In the genomic region with DNA sequence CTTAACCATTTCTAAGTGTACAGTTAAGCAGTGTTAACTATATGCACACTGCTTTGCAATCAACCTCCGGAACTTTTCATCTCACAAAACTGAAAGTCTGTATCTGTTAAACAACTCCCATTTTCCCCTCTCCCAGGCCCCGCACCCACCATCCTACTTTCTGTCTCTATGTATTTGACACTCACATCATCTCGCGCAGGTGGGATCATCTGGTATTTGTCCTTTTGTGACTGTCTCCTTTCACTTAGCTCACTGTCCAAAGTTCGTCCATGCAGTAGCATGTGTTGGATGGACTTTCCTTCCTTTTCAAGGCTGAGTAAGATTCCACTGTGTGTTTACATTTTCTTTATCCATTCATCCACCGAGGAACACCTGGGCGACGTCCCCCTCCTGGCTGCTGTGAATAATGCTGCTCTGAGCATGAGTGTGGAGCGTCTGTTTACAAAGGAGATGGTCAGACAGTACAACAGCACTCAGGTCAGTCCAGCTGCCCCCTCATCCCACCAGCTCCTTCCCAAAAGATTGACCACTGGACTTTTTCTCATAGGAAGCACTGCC, we compare ENCODE assay signal across 1 cellular context.
TF ChIP-seq lines count a peak whose summit lies in the region.

No MANE protein-coding gene starts in this region.

TF ChIP-seq in HepG2, 621 proteins besides CTCF, POLR2A, EP300 and RAD21 (continued from another document and continues in another):
- TF ChIP-seq, protein P1, sequence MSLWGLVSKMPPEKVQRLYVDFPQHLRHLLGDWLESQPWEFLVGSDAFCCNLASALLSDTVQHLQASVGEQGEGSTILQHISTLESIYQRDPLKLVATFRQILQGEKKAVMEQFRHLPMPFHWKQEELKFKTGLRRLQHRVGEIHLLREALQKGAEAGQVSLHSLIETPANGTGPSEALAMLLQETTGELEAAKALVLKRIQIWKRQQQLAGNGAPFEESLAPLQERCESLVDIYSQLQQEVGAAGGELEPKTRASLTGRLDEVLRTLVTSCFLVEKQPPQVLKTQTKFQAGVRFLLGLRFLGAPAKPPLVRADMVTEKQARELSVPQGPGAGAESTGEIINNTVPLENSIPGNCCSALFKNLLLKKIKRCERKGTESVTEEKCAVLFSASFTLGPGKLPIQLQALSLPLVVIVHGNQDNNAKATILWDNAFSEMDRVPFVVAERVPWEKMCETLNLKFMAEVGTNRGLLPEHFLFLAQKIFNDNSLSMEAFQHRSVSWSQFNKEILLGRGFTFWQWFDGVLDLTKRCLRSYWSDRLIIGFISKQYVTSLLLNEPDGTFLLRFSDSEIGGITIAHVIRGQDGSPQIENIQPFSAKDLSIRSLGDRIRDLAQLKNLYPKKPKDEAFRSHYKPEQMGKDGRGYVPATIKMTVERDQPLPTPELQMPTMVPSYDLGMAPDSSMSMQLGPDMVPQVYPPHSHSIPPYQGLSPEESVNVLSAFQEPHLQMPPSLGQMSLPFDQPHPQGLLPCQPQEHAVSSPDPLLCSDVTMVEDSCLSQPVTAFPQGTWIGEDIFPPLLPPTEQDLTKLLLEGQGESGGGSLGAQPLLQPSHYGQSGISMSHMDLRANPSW (CRISPR knock-in tag; IDR thresholded peaks at IDR 0.05; ENCODE audit: borderline replicate concordance) = no peak
- TF ChIP-seq TP53 (CRISPR knock-in tag; conservative IDR thresholded peaks at IDR 0.05) (no peak), KMT2A (CRISPR knock-in tag; IDR thresholded peaks at IDR 0.05) (0 out of 2 replicates have a peak, but pooled peaks have one; percentile 26), GZF1 (CRISPR knock-in tag; IDR thresholded peaks at IDR 0.05) (no peak), ZNF563 (CRISPR knock-in tag; IDR thresholded peaks at IDR 0.05) (no peak), EHMT2 (IDR thresholded peaks at IDR 0.05; ENCODE audit: borderline replicate concordance, low read depth, low read length) (no peak), PCBP2 (optimal IDR thresholded peaks at IDR 0.05; ENCODE audit: low read depth, low read length, poor library complexity, severe bottlenecking) (no peak), ZBTB21 (CRISPR knock-in tag; IDR thresholded peaks at IDR 0.05) (no peak), EEA1 (CRISPR knock-in tag; IDR thresholded peaks at IDR 0.05; ENCODE audit: borderline replicate concordance) (no peak), MATR3 (CRISPR knock-in tag; IDR thresholded peaks at IDR 0.05) (no peak), ZNF598 (CRISPR knock-in tag; IDR thresholded peaks at IDR 0.05; ENCODE audit: borderline replicate concordance) (no peak), ZNF235 (CRISPR knock-in tag; IDR thresholded peaks at IDR 0.05; ENCODE audit: borderline replicate concordance) (no peak), HDAC6 (IDR thresholded peaks at IDR 0.05; ENCODE audit: low read depth, low read length) (no peak), ZNF782 (CRISPR knock-in tag; IDR thresholded peaks at IDR 0.05; ENCODE audit: borderline replicate concordance) (no peak), FOXK1 (CRISPR knock-in tag; IDR thresholded peaks at IDR 0.05; ENCODE audit: borderline replicate concordance, low read depth) (peak; percentile 91; the same call in 1 of the 2 replicates), ZMYM3 (CRISPR knock-in tag; IDR thresholded peaks at IDR 0.05) (peak; percentile 96), ZNF230 (CRISPR knock-in tag; IDR thresholded peaks at IDR 0.05) (no peak), ZNF557 (CRISPR knock-in tag; IDR thresholded peaks at IDR 0.05) (no peak), NFE2L1 (CRISPR knock-in tag; IDR thresholded peaks at IDR 0.05; ENCODE audit: borderline replicate concordance) (no peak), MAFF (IDR thresholded peaks at IDR 0.05; ENCODE audit: low read depth, low read length) (no peak), PAF1 (CRISPR knock-in tag; IDR thresholded peaks at IDR 0.05) (no peak), BHLHE40 (IDR thresholded peaks at IDR 0.05; ENCODE audit: low read length) (0 out of 2 replicates have a peak, but pooled peaks have one; percentile 29), SMAD3 (CRISPR knock-in tag; IDR thresholded peaks at IDR 0.05) (0 out of 2 replicates have a peak, but pooled peaks have one; percentile 23), KLF12 (CRISPR knock-in tag; IDR thresholded peaks at IDR 0.05; ENCODE audit: borderline replicate concordance) (no peak), ZNF780A (CRISPR knock-in tag; IDR thresholded peaks at IDR 0.05) (no peak), ZSCAN29 (CRISPR knock-in tag; conservative IDR thresholded peaks at IDR 0.05) (0 out of 2 replicates have a peak, but pooled peaks have one; percentile 46), SIN3B (IDR thresholded peaks at IDR 0.05; ENCODE audit: low read length) (no peak), SIX4 (CRISPR knock-in tag; IDR thresholded peaks at IDR 0.05) (0 out of 2 replicates have a peak, but pooled peaks have one; percentile 57), ZNF670 (CRISPR knock-in tag; IDR thresholded peaks at IDR 0.05; ENCODE audit: borderline replicate concordance) (peak; percentile 65; the same call in 1 of the 2 replicates), ZNF614 (CRISPR knock-in tag; IDR thresholded peaks at IDR 0.05; ENCODE audit: borderline replicate concordance) (peak; percentile 84)
- TF ChIP-seq, protein P2, sequence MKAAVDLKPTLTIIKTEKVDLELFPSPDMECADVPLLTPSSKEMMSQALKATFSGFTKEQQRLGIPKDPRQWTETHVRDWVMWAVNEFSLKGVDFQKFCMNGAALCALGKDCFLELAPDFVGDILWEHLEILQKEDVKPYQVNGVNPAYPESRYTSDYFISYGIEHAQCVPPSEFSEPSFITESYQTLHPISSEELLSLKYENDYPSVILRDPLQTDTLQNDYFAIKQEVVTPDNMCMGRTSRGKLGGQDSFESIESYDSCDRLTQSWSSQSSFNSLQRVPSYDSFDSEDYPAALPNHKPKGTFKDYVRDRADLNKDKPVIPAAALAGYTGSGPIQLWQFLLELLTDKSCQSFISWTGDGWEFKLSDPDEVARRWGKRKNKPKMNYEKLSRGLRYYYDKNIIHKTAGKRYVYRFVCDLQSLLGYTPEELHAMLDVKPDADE (CRISPR knock-in tag; IDR thresholded peaks at IDR 0.05) = no peak
- TF ChIP-seq, protein P3, sequence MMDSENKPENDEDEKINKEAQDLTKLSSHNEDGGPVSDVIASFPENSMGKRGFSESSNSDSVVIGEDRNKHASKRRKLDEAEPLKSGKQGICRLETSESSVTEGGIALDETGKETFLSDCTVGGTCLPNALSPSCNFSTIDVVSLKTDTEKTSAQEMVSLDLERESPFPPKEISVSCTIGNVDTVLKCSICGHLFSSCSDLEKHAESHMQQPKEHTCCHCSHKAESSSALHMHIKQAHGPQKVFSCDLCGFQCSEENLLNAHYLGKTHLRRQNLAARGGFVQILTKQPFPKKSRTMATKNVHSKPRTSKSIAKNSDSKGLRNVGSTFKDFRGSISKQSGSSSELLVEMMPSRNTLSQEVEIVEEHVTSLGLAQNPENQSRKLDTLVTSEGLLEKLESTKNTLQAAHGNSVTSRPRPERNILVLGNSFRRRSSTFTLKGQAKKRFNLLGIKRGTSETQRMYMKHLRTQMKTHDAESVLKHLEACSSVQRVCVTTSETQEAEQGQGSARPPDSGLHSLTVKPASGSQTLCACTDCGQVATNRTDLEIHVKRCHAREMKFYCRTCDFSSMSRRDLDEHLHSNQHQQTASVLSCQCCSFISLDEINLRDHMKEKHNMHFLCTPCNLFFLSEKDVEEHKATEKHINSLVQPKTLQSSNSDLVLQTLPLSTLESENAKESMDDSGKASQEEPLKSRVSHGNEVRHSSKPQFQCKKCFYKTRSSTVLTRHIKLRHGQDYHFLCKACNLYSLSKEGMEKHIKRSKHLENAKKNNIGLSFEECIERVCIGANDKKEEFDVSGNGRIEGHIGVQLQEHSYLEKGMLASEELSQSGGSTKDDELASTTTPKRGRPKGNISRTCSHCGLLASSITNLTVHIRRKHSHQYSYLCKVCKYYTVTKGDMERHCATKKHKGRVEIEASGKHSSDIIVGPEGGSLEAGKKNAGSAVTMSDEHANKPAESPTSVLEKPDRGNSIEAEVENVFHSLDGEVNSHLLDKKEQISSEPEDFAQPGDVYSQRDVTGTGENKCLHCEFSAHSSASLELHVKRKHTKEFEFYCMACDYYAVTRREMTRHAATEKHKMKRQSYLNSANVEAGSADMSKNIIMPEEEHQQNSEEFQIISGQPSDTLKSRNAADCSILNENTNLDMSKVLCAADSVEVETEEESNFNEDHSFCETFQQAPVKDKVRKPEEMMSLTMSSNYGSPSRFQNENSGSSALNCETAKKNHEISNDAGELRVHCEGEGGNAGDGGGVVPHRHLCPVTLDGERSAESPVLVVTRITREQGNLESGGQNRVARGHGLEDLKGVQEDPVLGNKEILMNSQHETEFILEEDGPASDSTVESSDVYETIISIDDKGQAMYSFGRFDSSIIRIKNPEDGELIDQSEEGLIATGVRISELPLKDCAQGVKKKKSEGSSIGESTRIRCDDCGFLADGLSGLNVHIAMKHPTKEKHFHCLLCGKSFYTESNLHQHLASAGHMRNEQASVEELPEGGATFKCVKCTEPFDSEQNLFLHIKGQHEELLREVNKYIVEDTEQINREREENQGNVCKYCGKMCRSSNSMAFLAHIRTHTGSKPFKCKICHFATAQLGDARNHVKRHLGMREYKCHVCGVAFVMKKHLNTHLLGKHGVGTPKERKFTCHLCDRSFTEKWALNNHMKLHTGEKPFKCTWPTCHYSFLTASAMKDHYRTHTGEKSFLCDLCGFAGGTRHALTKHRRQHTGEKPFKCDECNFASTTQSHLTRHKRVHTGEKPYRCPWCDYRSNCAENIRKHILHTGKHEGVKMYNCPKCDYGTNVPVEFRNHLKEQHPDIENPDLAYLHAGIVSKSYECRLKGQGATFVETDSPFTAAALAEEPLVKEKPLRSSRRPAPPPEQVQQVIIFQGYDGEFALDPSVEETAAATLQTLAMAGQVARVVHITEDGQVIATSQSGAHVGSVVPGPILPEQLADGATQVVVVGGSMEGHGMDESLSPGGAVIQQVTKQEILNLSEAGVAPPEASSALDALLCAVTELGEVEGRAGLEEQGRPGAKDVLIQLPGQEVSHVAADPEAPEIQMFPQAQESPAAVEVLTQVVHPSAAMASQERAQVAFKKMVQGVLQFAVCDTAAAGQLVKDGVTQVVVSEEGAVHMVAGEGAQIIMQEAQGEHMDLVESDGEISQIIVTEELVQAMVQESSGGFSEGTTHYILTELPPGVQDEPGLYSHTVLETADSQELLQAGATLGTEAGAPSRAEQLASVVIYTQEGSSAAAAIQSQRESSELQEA (CRISPR knock-in tag; IDR thresholded peaks at IDR 0.05; ENCODE audit: not compliant biosample characterization) = no peak
- TF ChIP-seq, protein P4, sequence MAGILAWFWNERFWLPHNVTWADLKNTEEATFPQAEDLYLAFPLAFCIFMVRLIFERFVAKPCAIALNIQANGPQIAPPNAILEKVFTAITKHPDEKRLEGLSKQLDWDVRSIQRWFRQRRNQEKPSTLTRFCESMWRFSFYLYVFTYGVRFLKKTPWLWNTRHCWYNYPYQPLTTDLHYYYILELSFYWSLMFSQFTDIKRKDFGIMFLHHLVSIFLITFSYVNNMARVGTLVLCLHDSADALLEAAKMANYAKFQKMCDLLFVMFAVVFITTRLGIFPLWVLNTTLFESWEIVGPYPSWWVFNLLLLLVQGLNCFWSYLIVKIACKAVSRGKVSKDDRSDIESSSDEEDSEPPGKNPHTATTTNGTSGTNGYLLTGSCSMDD (CRISPR knock-in tag; IDR thresholded peaks at IDR 0.05) = no peak
- TF ChIP-seq, protein P5, sequence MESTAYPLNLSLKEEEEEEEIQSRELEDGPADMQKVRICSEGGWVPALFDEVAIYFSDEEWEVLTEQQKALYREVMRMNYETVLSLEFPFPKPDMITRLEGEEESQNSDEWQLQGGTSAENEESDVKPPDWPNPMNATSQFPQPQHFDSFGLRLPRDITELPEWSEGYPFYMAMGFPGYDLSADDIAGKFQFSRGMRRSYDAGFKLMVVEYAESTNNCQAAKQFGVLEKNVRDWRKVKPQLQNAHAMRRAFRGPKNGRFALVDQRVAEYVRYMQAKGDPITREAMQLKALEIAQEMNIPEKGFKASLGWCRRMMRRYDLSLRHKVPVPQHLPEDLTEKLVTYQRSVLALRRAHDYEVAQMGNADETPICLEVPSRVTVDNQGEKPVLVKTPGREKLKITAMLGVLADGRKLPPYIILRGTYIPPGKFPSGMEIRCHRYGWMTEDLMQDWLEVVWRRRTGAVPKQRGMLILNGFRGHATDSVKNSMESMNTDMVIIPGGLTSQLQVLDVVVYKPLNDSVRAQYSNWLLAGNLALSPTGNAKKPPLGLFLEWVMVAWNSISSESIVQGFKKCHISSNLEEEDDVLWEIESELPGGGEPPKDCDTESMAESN (CRISPR knock-in tag; conservative IDR thresholded peaks at IDR 0.05) = 0 out of 2 replicates have a peak, but pooled peaks have one; percentile 59
- TF ChIP-seq, protein P6, sequence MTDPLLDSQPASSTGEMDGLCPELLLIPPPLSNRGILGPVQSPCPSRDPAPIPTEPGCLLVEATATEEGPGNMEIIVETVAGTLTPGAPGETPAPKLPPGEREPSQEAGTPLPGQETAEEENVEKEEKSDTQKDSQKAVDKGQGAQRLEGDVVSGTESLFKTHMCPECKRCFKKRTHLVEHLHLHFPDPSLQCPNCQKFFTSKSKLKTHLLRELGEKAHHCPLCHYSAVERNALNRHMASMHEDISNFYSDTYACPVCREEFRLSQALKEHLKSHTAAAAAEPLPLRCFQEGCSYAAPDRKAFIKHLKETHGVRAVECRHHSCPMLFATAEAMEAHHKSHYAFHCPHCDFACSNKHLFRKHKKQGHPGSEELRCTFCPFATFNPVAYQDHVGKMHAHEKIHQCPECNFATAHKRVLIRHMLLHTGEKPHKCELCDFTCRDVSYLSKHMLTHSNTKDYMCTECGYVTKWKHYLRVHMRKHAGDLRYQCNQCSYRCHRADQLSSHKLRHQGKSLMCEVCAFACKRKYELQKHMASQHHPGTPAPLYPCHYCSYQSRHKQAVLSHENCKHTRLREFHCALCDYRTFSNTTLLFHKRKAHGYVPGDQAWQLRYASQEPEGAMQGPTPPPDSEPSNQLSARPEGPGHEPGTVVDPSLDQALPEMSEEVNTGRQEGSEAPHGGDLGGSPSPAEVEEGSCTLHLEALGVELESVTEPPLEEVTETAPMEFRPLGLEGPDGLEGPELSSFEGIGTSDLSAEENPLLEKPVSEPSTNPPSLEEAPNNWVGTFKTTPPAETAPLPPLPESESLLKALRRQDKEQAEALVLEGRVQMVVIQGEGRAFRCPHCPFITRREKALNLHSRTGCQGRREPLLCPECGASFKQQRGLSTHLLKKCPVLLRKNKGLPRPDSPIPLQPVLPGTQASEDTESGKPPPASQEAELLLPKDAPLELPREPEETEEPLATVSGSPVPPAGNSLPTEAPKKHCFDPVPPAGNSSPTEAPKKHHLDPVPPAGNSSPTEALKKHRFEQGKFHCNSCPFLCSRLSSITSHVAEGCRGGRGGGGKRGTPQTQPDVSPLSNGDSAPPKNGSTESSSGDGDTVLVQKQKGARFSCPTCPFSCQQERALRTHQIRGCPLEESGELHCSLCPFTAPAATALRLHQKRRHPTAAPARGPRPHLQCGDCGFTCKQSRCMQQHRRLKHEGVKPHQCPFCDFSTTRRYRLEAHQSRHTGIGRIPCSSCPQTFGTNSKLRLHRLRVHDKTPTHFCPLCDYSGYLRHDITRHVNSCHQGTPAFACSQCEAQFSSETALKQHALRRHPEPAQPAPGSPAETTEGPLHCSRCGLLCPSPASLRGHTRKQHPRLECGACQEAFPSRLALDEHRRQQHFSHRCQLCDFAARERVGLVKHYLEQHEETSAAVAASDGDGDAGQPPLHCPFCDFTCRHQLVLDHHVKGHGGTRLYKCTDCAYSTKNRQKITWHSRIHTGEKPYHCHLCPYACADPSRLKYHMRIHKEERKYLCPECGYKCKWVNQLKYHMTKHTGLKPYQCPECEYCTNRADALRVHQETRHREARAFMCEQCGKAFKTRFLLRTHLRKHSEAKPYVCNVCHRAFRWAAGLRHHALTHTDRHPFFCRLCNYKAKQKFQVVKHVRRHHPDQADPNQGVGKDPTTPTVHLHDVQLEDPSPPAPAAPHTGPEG (CRISPR knock-in tag; IDR thresholded peaks at IDR 0.05) = no peak
- TF ChIP-seq, protein P7, sequence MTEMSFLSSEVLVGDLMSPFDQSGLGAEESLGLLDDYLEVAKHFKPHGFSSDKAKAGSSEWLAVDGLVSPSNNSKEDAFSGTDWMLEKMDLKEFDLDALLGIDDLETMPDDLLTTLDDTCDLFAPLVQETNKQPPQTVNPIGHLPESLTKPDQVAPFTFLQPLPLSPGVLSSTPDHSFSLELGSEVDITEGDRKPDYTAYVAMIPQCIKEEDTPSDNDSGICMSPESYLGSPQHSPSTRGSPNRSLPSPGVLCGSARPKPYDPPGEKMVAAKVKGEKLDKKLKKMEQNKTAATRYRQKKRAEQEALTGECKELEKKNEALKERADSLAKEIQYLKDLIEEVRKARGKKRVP (CRISPR knock-in tag; IDR thresholded peaks at IDR 0.05) = no peak
